Comparison of ENCODE assay signal across 10 cellular contexts in genomic region chr2:44801676-44802408, GRCh38.
DNase-seq lines count a peak whose midpoint lies in the region; ATAC-seq and TF ChIP-seq lines count a peak whose summit lies in the region.
"Had no signal": no experiment of that assay in that cellular context is flagged by ENCODE, and none has a peak within 500 bp of the region (broad histone marks: within the 10 kb centered on the region; RNA-seq: fewer than 3 reads in every experiment).

No MANE protein-coding gene starts in this region.

- peak overlapping the region; percentile 58 to 82 (median 75) for H3K4me3 Mint-ChIP-seq in CD4-positive, alpha-beta memory T cell
- H3K4me3 Mint-ChIP-seq in GM23338 (peak overlapping the region; percentile 76), endothelial cell (ENCODE audit: unreplicated experiment) (peak overlapping the region; percentile 85), nephron (peak overlapping the region; percentile 51 to 55 (median 54))

- H3K4me2 ChIP-seq in GM23338 (peak overlapping the region; percentile 95), osteoblast (ENCODE audit: insufficient read depth, low read length) (no peak overlapping the region)

- H3K79me2 ChIP-seq in GM23338 (replicated peaks; ENCODE audit: insufficient read depth), result no peaks in the 10 kb centered on the region
- no peaks in the 10 kb centered on the region for H3K79me2 ChIP-seq in osteoblast (ENCODE audit: insufficient read depth, low read length)

- H3K9me3 ChIP-seq in CD4-positive, alpha-beta memory T cell (ENCODE audit: control insufficient read depth in 1 of 2, low read length in 2 of 2), result no peaks in the 10 kb centered on the region
- no peaks in the 10 kb centered on the region for H3K9me3 ChIP-seq in osteoblast (ENCODE audit: low read depth, low read length)

- no peak overlapping the region for H3K27ac ChIP-seq in CD4-positive, alpha-beta memory T cell (ENCODE audit: low read depth, low read length)
- H3K27ac ChIP-seq in GM23338 (ENCODE audit: low read depth) (peak overlapping the region; percentile 78), osteoblast (ENCODE audit: low read depth, low read length) (no peak overlapping the region)
- H3K27ac ChIP-seq: RWPE1 had no signal

- CTCF ChIA-PET in CD4-positive, alpha-beta memory T cell (lab: Charles Lee; ENCODE audit: partially characterized antibody), result no interaction called here

- peaks cover 7% of the 10 kb centered on the region for H3K4me1 ChIP-seq in CD4-positive, alpha-beta memory T cell (ENCODE audit: insufficient read depth, low read length)
- H3K4me1 ChIP-seq in GM23338 (ENCODE audit: insufficient read depth), result peaks cover 61% of the 10 kb centered on the region
- H3K4me1 ChIP-seq in osteoblast (ENCODE audit: insufficient read depth, low read length), result no peaks in the 10 kb centered on the region

- ATAC-seq in GM23338 (peak; percentile 51), GM18861 (IDR thresholded peaks at IDR 0.05; ENCODE audit: unreplicated experiment) (no peak)

- no peak overlapping the region for H3K4me3 ChIP-seq in CD4-positive, alpha-beta memory T cell (ENCODE audit: low read length in 2 of 2)
- H3K4me3 ChIP-seq in GM23338 (peak overlapping the region; percentile 64), osteoblast (ENCODE audit: insufficient read depth, low read length) (no peak overlapping the region)

- H2AFZ ChIP-seq in GM23338 (peak overlapping the region; percentile 53; the same call in 1 of the 2 replicates), osteoblast (ENCODE audit: low read length) (no peak overlapping the region)

- peaks cover 59 to 69% of the 10 kb centered on the region in 2 donors for H3K27me3 Mint-ChIP-seq in CD4-positive, alpha-beta memory T cell
- H3K27me3 Mint-ChIP-seq in GM23338 (ENCODE audit: insufficient read depth, low read depth, poor library complexity), result peaks cover 43% of the 10 kb centered on the region
- H3K27me3 Mint-ChIP-seq in endothelial cell (ENCODE audit: unreplicated experiment), result peaks cover 12% of the 10 kb centered on the region
- H3K27me3 Mint-ChIP-seq in nephron (ENCODE audit: low read depth), result peaks cover 98% of the 10 kb centered on the region

- no peaks in the 10 kb centered on the region for H4K20me1 ChIP-seq in GM23338 (replicated peaks; ENCODE audit: insufficient read depth)
- H4K20me1 ChIP-seq in osteoblast (ENCODE audit: insufficient read depth, low read length), result no peaks in the 10 kb centered on the region

- no peak overlapping the region for H3K27ac Mint-ChIP-seq in CD4-positive, alpha-beta memory T cell
- H3K27ac Mint-ChIP-seq in GM23338 (peak overlapping the region; percentile 92), endothelial cell (ENCODE audit: unreplicated experiment) (peak overlapping the region; percentile 83), nephron (no peak overlapping the region)

- intact Hi-C loops in CD4-positive, alpha-beta memory T cell (cut with micrococcal nuclease), result no loop called here

- no peaks in the 10 kb centered on the region for H3K9me2 ChIP-seq in GM23338 (ENCODE audit: insufficient read depth)

- TF ChIP-seq CTCF in GM23338 (conservative IDR thresholded peaks at IDR 0.05; ENCODE audit: low read depth in 2 of 2), result no peak
- no peak for TF ChIP-seq CTCF in endothelial cell (IDR thresholded peaks at IDR 0.05; ENCODE audit: unreplicated experiment)
- TF ChIP-seq CTCF in nephron (IDR thresholded peaks at IDR 0.05; ENCODE audit: unreplicated experiment in 3 of 3), result no peak
- no peak for TF ChIP-seq CTCF in osteoblast (IDR thresholded peaks at IDR 0.05; ENCODE audit: extremely low read depth, low read depth, low read length)

- H3K27me3 ChIP-seq in CD4-positive, alpha-beta memory T cell (ENCODE audit: insufficient read depth, low read length), result peaks cover 45% of the 10 kb centered on the region
- H3K27me3 ChIP-seq in GM23338 (ENCODE audit: insufficient read depth), result peaks cover 63% of the 10 kb centered on the region
- H3K27me3 ChIP-seq in osteoblast (ENCODE audit: insufficient read depth, low read length), result peaks cover 89% of the 10 kb centered on the region

- no peaks in the 10 kb centered on the region for H3K36me3 Mint-ChIP-seq in CD4-positive, alpha-beta memory T cell
- no peaks in the 10 kb centered on the region; the same call in 2 of the 3 replicates for H3K36me3 Mint-ChIP-seq in GM23338 (ENCODE audit: low read depth)
- no peaks in the 10 kb centered on the region for H3K36me3 Mint-ChIP-seq in endothelial cell (ENCODE audit: low read depth, unreplicated experiment)
- H3K36me3 Mint-ChIP-seq in nephron (ENCODE audit: low read depth), result no peaks in the 10 kb centered on the region

- peaks cover 0 to 10% (median under 1%) of the 10 kb centered on the region in 8 donors for H3K9me3 Mint-ChIP-seq in CD4-positive, alpha-beta memory T cell
- H3K9me3 Mint-ChIP-seq in GM23338 (peaks cover 3% of the 10 kb centered on the region; the same call in 2 of the 3 replicates), endothelial cell (ENCODE audit: unreplicated experiment) (no peaks in the 10 kb centered on the region), nephron (peaks cover 8% of the 10 kb centered on the region)

- no peaks in the 10 kb centered on the region for H3K36me3 ChIP-seq in CD4-positive, alpha-beta memory T cell (ENCODE audit: insufficient read depth, low read length)
- no peaks in the 10 kb centered on the region for H3K36me3 ChIP-seq in GM23338 (ENCODE audit: insufficient read depth)
- H3K36me3 ChIP-seq in osteoblast (ENCODE audit: insufficient read depth, low read length), result no peaks in the 10 kb centered on the region

- POLR2A ChIA-PET in CD4-positive, alpha-beta memory T cell (lab: Charles Lee; ENCODE audit: partially characterized antibody), result no interaction called here

- H3F3A ChIP-seq in GM23338 (replicated peaks; ENCODE audit: low read depth), result peaks cover 32% of the 10 kb centered on the region

- peaks cover 3 to 20% (median 8%) of the 10 kb centered on the region in 4 donors for H3K4me1 Mint-ChIP-seq in CD4-positive, alpha-beta memory T cell
- H3K4me1 Mint-ChIP-seq in GM23338 (peaks cover 79% of the 10 kb centered on the region), endothelial cell (ENCODE audit: unreplicated experiment) (peaks cover 27% of the 10 kb centered on the region), nephron (peaks cover 4% of the 10 kb centered on the region)

- no peak for DNase-seq in CD4-positive, alpha-beta memory T cell
- peak; percentile 58 for DNase-seq in GM23338 (ENCODE audit: low spot score)
- peak; percentile 50 for DNase-seq in endothelial cell (ENCODE audit: low spot score)
- DNase-seq in osteoblast (ENCODE audit: insufficient read length, low spot score, missing footprints), result no peak
- no peak for DNase-seq in superior temporal gyrus (ENCODE audit: extremely low spot score)
- DNase-seq in NCI-H2196 (lab: John Stamatoyannopoulos, UW; ENCODE audit: unreplicated experiment), result no peak
- DNase-seq: amygdala had no signal

TF ChIP-seq in GM23338, 12 proteins besides CTCF, POLR2A, EP300 and RAD21 (continues in another document):
- TF ChIP-seq EZH2 (IDR thresholded peaks at IDR 0.05; ENCODE audit: low read depth, unreplicated experiment) (peak; percentile 15), ZNF331 (CRISPR knock-in tag; IDR thresholded peaks at IDR 0.05; ENCODE audit: low read depth) (no peak)

Comparison
In these comparisons a context has a peak if more than half of its experiments do, and no peak if none do; other contexts are left out.
1. DNase-seq: peak in GM23338 (single experiment) and endothelial cell (single experiment); none in CD4-positive, alpha-beta memory T cell (0 of 5), osteoblast (single experiment), superior temporal gyrus (single experiment) and NCI-H2196 (single experiment).
2. H3K27ac Mint-ChIP-seq: peak in GM23338 (single experiment) and endothelial cell (single experiment); none in CD4-positive, alpha-beta memory T cell (0 of 7) and nephron (0 of 3).
3. Peak in every context shown above with its lines, with median percentiles within 50 percentile points of each other: H3K4me3 Mint-ChIP-seq.